Comparison of ENCODE assay signal across 21 cellular contexts in the genomic region with DNA sequence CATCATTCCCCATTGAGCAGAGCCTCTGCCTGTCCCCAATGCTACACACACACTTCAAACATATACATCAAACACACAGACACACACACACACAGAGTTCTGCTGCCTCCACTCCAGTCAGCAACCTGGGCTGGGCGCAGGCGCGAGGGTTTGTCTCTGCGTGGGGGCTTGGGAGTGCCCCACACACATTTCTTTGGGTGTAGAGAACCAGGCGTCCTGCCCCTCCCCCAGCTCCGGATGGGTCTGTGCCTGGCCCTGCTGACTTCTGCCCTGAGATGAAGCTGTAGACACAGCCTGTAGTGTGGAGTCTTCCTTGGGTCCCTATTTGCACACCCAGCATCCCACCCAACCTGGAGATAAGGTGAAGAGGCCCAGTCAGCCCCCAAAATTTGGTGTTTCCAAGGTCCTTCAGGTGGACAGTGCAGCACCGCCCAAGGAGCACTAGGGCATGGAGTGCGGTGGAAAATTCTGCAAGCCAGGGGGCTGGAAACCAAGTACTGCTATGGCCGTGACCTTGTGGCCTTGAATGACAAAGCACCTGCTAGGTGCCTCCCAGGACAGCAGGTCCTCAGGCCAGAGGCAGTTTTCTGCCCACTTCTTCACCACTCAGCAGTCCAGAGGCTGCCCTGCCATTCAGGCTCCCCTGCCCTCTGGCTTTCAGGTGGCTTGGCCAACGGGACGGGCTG. TPM values are rescaled to one million over a fixed set of nuclear protein-coding genes. Genes with fewer than 3 reads are reported as not detected.
DNase-seq lines count a peak whose midpoint lies in the region; ATAC-seq and TF ChIP-seq lines count a peak whose summit lies in the region.
"Had no signal": no experiment of that assay in that cellular context is flagged by ENCODE, and none has a peak within 500 bp of the region (broad histone marks: within the 10 kb centered on the region; RNA-seq: fewer than 3 reads in every experiment).

No MANE protein-coding gene starts in this region.

- H3K36me3 ChIP-seq in left ventricle myocardium inferior: peaks cover 4% of the 10 kb centered on the region
- peaks cover 4% of the 10 kb centered on the region for H3K36me3 ChIP-seq in lower lobe of right lung
- peaks cover 0 to 10% of the 10 kb centered on the region in 2 donors for H3K36me3 ChIP-seq in ascending aorta
- H3K36me3 ChIP-seq: cardiac muscle cell, neural progenitor cell had no signal

- 67% methylated on average over 11 of the region's 11 CpGs for WGBS in right cardiac atrium

- H3K27ac ChIP-seq in right cardiac atrium (ENCODE audit: low read length) (no peak overlapping the region), left ventricle myocardium inferior (replicated peaks) (no peak overlapping the region), lower lobe of right lung (no peak overlapping the region), ascending aorta (no peak overlapping the region)
- H3K27ac ChIP-seq: cardiac muscle cell, heart right ventricle, neural progenitor cell, right atrium auricular region had no signal

- no peak overlapping the region for H3K4me3 Mint-ChIP-seq in endothelial cell (ENCODE audit: unreplicated experiment)
- H3K4me3 Mint-ChIP-seq: activated T-helper 17 cell treated with anti-CD3 and anti-CD28 coated beads, Interleukin-2, amount 50 U/mL, for 72 hours; CD4-positive, alpha-beta T cell; mesothelial cell of epicardium; neural progenitor cell; stimulated activated naive B cell treated with anti-CD40 and anti-IgM and Interleukin-4, amounts not matched to agents 10 μg/mL and 1 μg/mL and 100 μg/mL, for 72 hours had no signal

- no peak overlapping the region for H3K4me3 ChIP-seq in right cardiac atrium (ENCODE audit: low read length)
- no peak overlapping the region for H3K4me3 ChIP-seq in left ventricle myocardium inferior
- no peak overlapping the region for H3K4me3 ChIP-seq in lower lobe of right lung
- no peak overlapping the region for H3K4me3 ChIP-seq in ascending aorta
- H3K4me3 ChIP-seq: cardiac muscle cell, heart right ventricle, neural progenitor cell, right atrium auricular region, tibial artery had no signal

- peaks cover 7% of the 10 kb centered on the region for H3K27me3 Mint-ChIP-seq in endothelial cell (ENCODE audit: unreplicated experiment)

- H3K27me3 ChIP-seq in right cardiac atrium (ENCODE audit: control insufficient read depth, insufficient read depth) (no peaks in the 10 kb centered on the region), left ventricle myocardium inferior (ENCODE audit: low read depth) (peaks cover 2% of the 10 kb centered on the region), lower lobe of right lung (ENCODE audit: low read depth) (no peaks in the 10 kb centered on the region), ascending aorta (no peaks in the 10 kb centered on the region)
- H3K27me3 ChIP-seq: cardiac muscle cell, neural progenitor cell, right atrium auricular region had no signal

- ATAC-seq in right cardiac atrium (no peak), lower lobe of right lung (peak; percentile 8 to 15), GM21447 (IDR thresholded peaks at IDR 0.05; ENCODE audit: unreplicated experiment) (no peak)
- ATAC-seq: activated T-helper 17 cell treated with anti-CD3 and anti-CD28 coated beads, Interleukin-2, amount 50 U/mL, for 72 hours; stimulated activated naive B cell treated with anti-CD40 and anti-IgM and Interleukin-4, amounts not matched to agents 10 μg/mL and 1 μg/mL and 100 μg/mL, for 72 hours had no signal

- no peak overlapping the region for H3K27ac Mint-ChIP-seq in endothelial cell (ENCODE audit: unreplicated experiment)
- H3K27ac Mint-ChIP-seq: CD4-positive, alpha-beta T cell; mesothelial cell of epicardium; neural progenitor cell; stimulated activated naive B cell treated with anti-CD40 and anti-IgM and Interleukin-4, amounts not matched to agents 10 μg/mL and 1 μg/mL and 100 μg/mL, for 72 hours had no signal

- peaks cover 5% of the 10 kb centered on the region for H3K36me3 Mint-ChIP-seq in endothelial cell (ENCODE audit: low read depth, unreplicated experiment)
- H3K36me3 Mint-ChIP-seq: stimulated activated naive B cell treated with anti-CD40 and anti-IgM and Interleukin-4, amounts not matched to agents 10 μg/mL and 1 μg/mL and 100 μg/mL, for 72 hours had no signal

- intact Hi-C loops in right cardiac atrium (cut with DNase I) (no loop called here), left ventricle myocardium inferior (cut with micrococcal nuclease) (no loop called here), lower lobe of right lung (cut with DNase I) (no loop called here), ascending aorta (cut with DNase I) (loop anchor here (1.0 kb wide), 1 partner anchor 125 kb away; no protein-coding TSS in a partner anchor)

- TF ChIP-seq CTCF in left ventricle myocardium inferior (IDR thresholded peaks at IDR 0.05; ENCODE audit: borderline replicate concordance): no peak
- no peak for TF ChIP-seq CTCF in lower lobe of right lung (IDR thresholded peaks at IDR 0.05)
- no peak for TF ChIP-seq CTCF in endothelial cell (IDR thresholded peaks at IDR 0.05; ENCODE audit: unreplicated experiment)
- TF ChIP-seq CTCF in ascending aorta (IDR thresholded peaks at IDR 0.05): no peak

- no peaks in the 10 kb centered on the region for H3K9me3 ChIP-seq in right cardiac atrium (ENCODE audit: control insufficient read depth, low read length)
- H3K9me3 ChIP-seq in left ventricle myocardium inferior (replicated peaks): no peaks in the 10 kb centered on the region
- no peaks in the 10 kb centered on the region for H3K9me3 ChIP-seq in lower lobe of right lung
- no peaks in the 10 kb centered on the region for H3K9me3 ChIP-seq in ascending aorta
- H3K9me3 ChIP-seq: heart right ventricle, right atrium auricular region, tibial artery had no signal

- H3K4me1 Mint-ChIP-seq in endothelial cell (ENCODE audit: unreplicated experiment): peaks cover 4% of the 10 kb centered on the region
- H3K4me1 Mint-ChIP-seq: mesothelial cell of epicardium; neural progenitor cell; stimulated activated naive B cell treated with anti-CD40 and anti-IgM and Interleukin-4, amounts not matched to agents 10 μg/mL and 1 μg/mL and 100 μg/mL, for 72 hours had no signal

- H3K4me1 ChIP-seq in right cardiac atrium (ENCODE audit: control insufficient read depth, insufficient read depth, low read length) (no peaks in the 10 kb centered on the region), left ventricle myocardium inferior (peaks cover 13% of the 10 kb centered on the region), lower lobe of right lung (peaks cover 8% of the 10 kb centered on the region), ascending aorta (peaks cover 17 to 19% of the 10 kb centered on the region in 2 donors)
- H3K4me1 ChIP-seq: neural progenitor cell had no signal

- H3K9me3 Mint-ChIP-seq in endothelial cell (ENCODE audit: unreplicated experiment): no peaks in the 10 kb centered on the region
- H3K9me3 Mint-ChIP-seq: activated T-helper 17 cell treated with anti-CD3 and anti-CD28 coated beads, Interleukin-2, amount 50 U/mL, for 72 hours; CD4-positive, alpha-beta T cell; mesothelial cell of epicardium; neural progenitor cell; stimulated activated naive B cell treated with anti-CD40 and anti-IgM and Interleukin-4, amounts not matched to agents 10 μg/mL and 1 μg/mL and 100 μg/mL, for 72 hours had no signal

- DNase-seq in right cardiac atrium: peak in 2 of 3 donors; percentile 29 to 39
- no peak for DNase-seq in left ventricle myocardium inferior
- peak; percentile 40 for DNase-seq in ecto neural progenitor cell (ENCODE audit: low spot score)
- no peak for DNase-seq in lower lobe of right lung
- DNase-seq in SIG-M5 (lab: John Stamatoyannopoulos, UW): no peak
- DNase-seq in endothelial cell (ENCODE audit: low spot score): no peak
- no peak for DNase-seq in ascending aorta (ENCODE audit: low spot score in 2 of 2)
- DNase-seq: CD4-positive, alpha-beta T cell; heart right ventricle; islet precursor cell; NCI-H187 treated with DMSO at 0.1 percent for 48 hours; NK-92 treated with Interleukin-12 subunit alpha and Interleukin-12 subunit beta, amount 100 ng/mL, for 24 hours; stimulated activated naive B cell treated with anti-CD40 and anti-IgM and Interleukin-4, amounts not matched to agents 10 μg/mL and 1 μg/mL and 100 μg/mL, for 72 hours; tibial artery had no signal

RNA-seq across cellular contexts. Expression of a gene that starts 26.8 kb away (rescaled TPM):
- total RNA-seq in right cardiac atrium (not detected), left ventricle myocardium inferior (not detected), lower lobe of right lung (not detected), endothelial cell (ENCODE audit: unreplicated experiment) (not detected), ascending aorta (not detected)
- polyA plus RNA-seq in right cardiac atrium: not detected
- total RNA-seq: activated T-helper 17 cell treated with anti-CD3 and anti-CD28 coated beads, Interleukin-2, amount 50 U/mL, for 72 hours; CD4-positive, alpha-beta T cell; right atrium auricular region; T-helper 1 cell treated with Interleukin-12 subunit alpha and Interleukin-12 subunit beta and Interleukin-4 antibody, amounts not matched to agents 30 ng/mL and 1 ng/mL, for 36 hours had no signal

RNA-seq across cellular contexts. Expression of a gene that starts 31.0 kb away (rescaled TPM):
- total RNA-seq in right cardiac atrium: 10 to 100 TPM; 49.4 to 84.5 (median 55.0) TPM
- polyA plus RNA-seq in right cardiac atrium: 52.7 TPM
- 42.6 TPM for total RNA-seq in left ventricle myocardium inferior
- 94.3 TPM for total RNA-seq in lower lobe of right lung
- 68.7 TPM for total RNA-seq in endothelial cell (ENCODE audit: unreplicated experiment)
- total RNA-seq in ascending aorta: 160 TPM

RNA-seq across cellular contexts. Expression of a gene that starts 41.1 kb away (rescaled TPM):
- total RNA-seq in right cardiac atrium (10 to 100 TPM in 3 of 4 donors, 1 to 10 TPM in 1; 8.7 to 11.5 (median 11.1) TPM), left ventricle myocardium inferior (13.9 TPM), lower lobe of right lung (8.6 TPM), endothelial cell (ENCODE audit: unreplicated experiment) (11.8 TPM), ascending aorta (19.3 TPM)
- 11.2 TPM for polyA plus RNA-seq in right cardiac atrium

RNA-seq across cellular contexts. Expression of a gene that starts 41.2 kb away (rescaled TPM):
- total RNA-seq in right cardiac atrium: 100 to 1,000 TPM; 187 to 270 (median 216) TPM
- polyA plus RNA-seq in right cardiac atrium: 526 TPM
- total RNA-seq in left ventricle myocardium inferior: 258 TPM
- total RNA-seq in lower lobe of right lung: 153 TPM
- total RNA-seq in endothelial cell (ENCODE audit: unreplicated experiment): 326 TPM
- 142 TPM for total RNA-seq in ascending aorta

RNA-seq across cellular contexts. Expression of a gene that starts 47.7 kb away (rescaled TPM):
- 1 to 10 TPM; 4.0 to 5.2 (median 4.3) TPM for total RNA-seq in right cardiac atrium
- 3.5 TPM for polyA plus RNA-seq in right cardiac atrium
- 4.3 TPM for total RNA-seq in left ventricle myocardium inferior
- 5.9 TPM for total RNA-seq in lower lobe of right lung
- 11.2 TPM for total RNA-seq in endothelial cell (ENCODE audit: unreplicated experiment)
- 9.0 TPM for total RNA-seq in ascending aorta

Comparison
In these comparisons a context has a peak if more than half of its experiments do, and no peak if none do; other contexts are left out.
1. DNase-seq: peak in right cardiac atrium (2 of 3) and ecto neural progenitor cell (single experiment); none in left ventricle myocardium inferior (single experiment), lower lobe of right lung (single experiment), SIG-M5 (single experiment), endothelial cell (single experiment) and ascending aorta (0 of 2).
2. ATAC-seq: peak in lower lobe of right lung (2 of 2); none in right cardiac atrium (0 of 2) and GM21447 (single experiment).